8 cellular contexts compared by ENCODE assay signal in genomic region chr2:36357506-36358316, GRCh38. TPM values are rescaled to one million over a fixed set of nuclear protein-coding genes. Genes with fewer than 3 reads are reported as not detected.
A peak's percentile ranks its signal among the peaks of the same experiment; 100 is the strongest.
DNase-seq lines count a peak whose midpoint lies in the region; ATAC-seq and TF ChIP-seq lines count a peak whose summit lies in the region.

No MANE protein-coding gene starts in this region.

- H3K4me1 ChIP-seq in BE2C (no peaks in the 10 kb centered on the region), mononuclear cell (ENCODE audit: insufficient read depth, low read length) (peaks cover 36% of the 10 kb centered on the region), testis (peaks cover 28% of the 10 kb centered on the region)

- H3K4me1 Mint-ChIP-seq in endothelial cell (ENCODE audit: unreplicated experiment): peaks cover 71% of the 10 kb centered on the region

- no peaks in the 10 kb centered on the region for H3K9me3 Mint-ChIP-seq in endothelial cell (ENCODE audit: unreplicated experiment)

- WGBS in testis, 2 donors: 0 to 1% methylated on average over 5 to 24 of the region's 24 CpGs

- peaks cover 53% of the 10 kb centered on the region for H3K36me3 Mint-ChIP-seq in endothelial cell (ENCODE audit: low read depth, unreplicated experiment)

- H3K4me3 Mint-ChIP-seq in endothelial cell (ENCODE audit: unreplicated experiment): peak overlapping the region; percentile 100

- H3K27ac Mint-ChIP-seq in endothelial cell (ENCODE audit: unreplicated experiment): peak overlapping the region; percentile 96

- H3K27me3 Mint-ChIP-seq in endothelial cell (ENCODE audit: unreplicated experiment): peaks cover 22% of the 10 kb centered on the region

- H3K27me3 ChIP-seq in BE2C (peaks cover 66% of the 10 kb centered on the region), mononuclear cell (ENCODE audit: insufficient read depth, low read length) (peaks cover 34% of the 10 kb centered on the region), testis (no peaks in the 10 kb centered on the region)

- TF ChIP-seq POLR2A in testis (IDR thresholded peaks at IDR 0.05): no peak

- DNase-seq in BE2C (no peak), endothelial cell (ENCODE audit: low spot score) (peak; percentile 45), testis (peak; percentile 60), NCI-H1694 (lab: John Stamatoyannopoulos, UW) (no peak)

- ATAC-seq in GM19023 (IDR thresholded peaks at IDR 0.05; ENCODE audit: unreplicated experiment): peak; percentile 26
- peak; percentile 32 for ATAC-seq in HG03442 (IDR thresholded peaks at IDR 0.05; ENCODE audit: unreplicated experiment)

- peak overlapping the region; percentile 70 to 88 for H3K27ac ChIP-seq in testis

- H3K36me3 ChIP-seq in BE2C (no peaks in the 10 kb centered on the region), testis (ENCODE audit: low read depth, missing control alignments) (no peaks in the 10 kb centered on the region)

- intact Hi-C loops in testis (cut with DNase I; ENCODE audit: low total_unique reads): loop anchor here (2.0 to 10.0 kb wide), 2 partner anchors 57 to 147 kb away; no protein-coding TSS in a partner anchor

- TF ChIP-seq CTCF in BE2C (IDR thresholded peaks at IDR 0.05; ENCODE audit: low read depth, low read length): peak; percentile 34
- TF ChIP-seq CTCF in WI38 (IDR thresholded peaks at IDR 0.05; ENCODE audit: low read depth, low read length): peak; percentile 48
- peak; percentile 21 for TF ChIP-seq CTCF in endothelial cell (IDR thresholded peaks at IDR 0.05; ENCODE audit: unreplicated experiment)
- peak in 1 of 3 experiments; percentile 42 for TF ChIP-seq CTCF in testis (IDR thresholded peaks at IDR 0.05)

- H3K4me3 ChIP-seq in BE2C (ENCODE audit: low read depth, low read length) (no peak overlapping the region), WI38 (ENCODE audit: low read depth, low read length) (peak overlapping the region; percentile 97), mononuclear cell (ENCODE audit: low read length) (peak overlapping the region; percentile 37), testis (peak overlapping the region; percentile 63 to 88)

- H3K9me3 ChIP-seq in BE2C (no peaks in the 10 kb centered on the region), mononuclear cell (ENCODE audit: low read depth, low read length) (no peaks in the 10 kb centered on the region), testis (no peaks in the 10 kb centered on the region)

RNA-seq across cellular contexts. Expression of gene CRIM1, which starts 2.1 kb away (rescaled TPM):
- not detected for polyA plus RNA-seq in BE2C (2012; ENCODE audit: insufficient read depth, insufficient read length, low read depth)
- total RNA-seq in endothelial cell (ENCODE audit: unreplicated experiment): 246 TPM
- total RNA-seq in mononuclear cell: 2.7 TPM
- total RNA-seq in testis: 10 to 100 TPM; 68.4 to 94.1 TPM
- 38.2 TPM for polyA plus RNA-seq in testis (ENCODE audit: insufficient read depth, low read depth, low replicate concordance)

Comparison
In these comparisons a context has a peak if more than half of its experiments do, and no peak if none do; other contexts are left out.
1. DNase-seq: peak in endothelial cell (single experiment) and testis (single experiment); none in BE2C (single experiment) and NCI-H1694 (single experiment).
2. RNA of gene CRIM1, which starts 2.1 kb away (total RNA-seq): 246 TPM in endothelial cell (single experiment) and 68.4 to 94.1 TPM in testis; 2.7 TPM in mononuclear cell (single experiment); every median in the first group is over 10 times any median in the second.